Comparison of ENCODE assay signal across 1 cellular context in the genomic region with DNA sequence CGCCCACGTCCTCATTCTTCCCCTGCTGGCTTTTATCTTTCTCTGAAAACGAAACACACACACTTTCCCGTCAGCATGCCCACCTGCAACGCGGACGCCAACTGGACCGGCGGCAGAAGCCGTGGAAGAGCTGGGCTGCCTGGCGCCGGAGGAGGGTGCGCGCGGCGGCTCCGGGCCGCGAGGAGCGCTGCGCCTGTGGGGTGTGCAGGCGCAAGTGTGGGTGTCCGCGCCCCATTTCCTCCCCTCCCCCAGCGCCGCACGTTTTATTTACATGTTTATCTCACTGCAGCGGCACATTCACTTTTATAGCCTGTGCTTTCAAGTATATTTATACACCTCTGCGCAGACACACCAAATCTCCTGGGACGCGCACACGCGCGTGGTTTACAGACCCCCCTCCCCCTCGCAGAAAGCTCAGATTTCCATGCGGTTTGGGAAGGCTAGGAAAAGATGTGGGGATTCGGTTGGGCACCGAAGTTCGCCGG.
TF ChIP-seq lines count a peak whose summit lies in the region.

No MANE protein-coding gene starts in this region.

TF ChIP-seq in WTC11, 78 proteins besides CTCF, POLR2A, EP300 and RAD21 (continued from another document):
- TF ChIP-seq TEAD1 (CRISPR knock-in tag; IDR thresholded peaks at IDR 0.05), result no peak
- no peak for TF ChIP-seq TP53 (CRISPR knock-in tag; IDR thresholded peaks at IDR 0.05)
- TF ChIP-seq, protein P1, sequence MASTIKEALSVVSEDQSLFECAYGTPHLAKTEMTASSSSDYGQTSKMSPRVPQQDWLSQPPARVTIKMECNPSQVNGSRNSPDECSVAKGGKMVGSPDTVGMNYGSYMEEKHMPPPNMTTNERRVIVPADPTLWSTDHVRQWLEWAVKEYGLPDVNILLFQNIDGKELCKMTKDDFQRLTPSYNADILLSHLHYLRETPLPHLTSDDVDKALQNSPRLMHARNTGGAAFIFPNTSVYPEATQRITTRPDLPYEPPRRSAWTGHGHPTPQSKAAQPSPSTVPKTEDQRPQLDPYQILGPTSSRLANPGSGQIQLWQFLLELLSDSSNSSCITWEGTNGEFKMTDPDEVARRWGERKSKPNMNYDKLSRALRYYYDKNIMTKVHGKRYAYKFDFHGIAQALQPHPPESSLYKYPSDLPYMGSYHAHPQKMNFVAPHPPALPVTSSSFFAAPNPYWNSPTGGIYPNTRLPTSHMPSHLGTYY (CRISPR knock-in tag; IDR thresholded peaks at IDR 0.05), result no peak
